Comparison of ENCODE assay signal across 22 cellular contexts in the genomic region with DNA sequence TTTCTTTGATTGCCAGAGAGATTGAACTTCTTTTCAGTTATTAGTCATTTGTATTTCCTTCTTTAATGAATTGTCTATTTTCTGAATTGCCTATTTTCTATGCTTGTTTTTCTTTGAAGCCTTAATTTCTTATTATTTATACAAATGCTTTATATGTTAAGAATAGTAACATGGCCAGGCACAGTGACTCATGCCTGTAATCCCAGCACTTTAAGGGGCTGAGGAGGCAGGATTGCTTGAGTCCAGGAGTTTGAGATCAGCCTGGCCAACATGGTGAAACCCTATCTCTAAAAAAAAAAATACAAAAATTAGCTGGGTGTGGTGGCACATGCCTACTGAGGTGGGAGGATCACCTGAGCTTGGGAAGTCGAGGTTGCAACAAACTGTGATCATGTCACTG. TPM values are rescaled to one million over a fixed set of nuclear protein-coding genes. Genes with fewer than 3 reads are reported as not detected.
DNase-seq lines count a peak whose midpoint lies in the region; ATAC-seq and TF ChIP-seq lines count a peak whose summit lies in the region.
"Had no signal": no experiment of that assay in that cellular context is flagged by ENCODE, and none has a peak within 500 bp of the region (broad histone marks: within the 10 kb centered on the region; RNA-seq: fewer than 3 reads in every experiment).

No MANE protein-coding gene starts in this region.

- no peak for TF ChIP-seq POLR2A in tibial nerve (IDR thresholded peaks at IDR 0.05)

- H3K9ac ChIP-seq in smooth muscle cell (ENCODE audit: low read depth) = no peak overlapping the region
- H3K9ac ChIP-seq: BLaER1 had no signal

- H3K27ac ChIP-seq in HEK293 (ENCODE audit: extremely low read depth, low read depth, low read length) (no peak overlapping the region), smooth muscle cell (ENCODE audit: low read depth) (peak overlapping the region; percentile 1), tibial nerve (no peak overlapping the region)
- H3K27ac ChIP-seq: BLaER1, Peyer's patch had no signal

- H3F3A ChIP-seq in smooth muscle cell (ENCODE audit: low read depth) = no peaks in the 10 kb centered on the region

- no peak overlapping the region for H3K4me2 ChIP-seq in smooth muscle cell
- H3K4me2 ChIP-seq: BLaER1 had no signal

- H2AFZ ChIP-seq in smooth muscle cell (ENCODE audit: low read depth) = no peak overlapping the region

- WGBS in smooth muscle cell (ENCODE audit: low lambda C conversion rate) = 68% methylated on average over 1 of the region's 1 CpG
- WGBS in tibial nerve, 2 donors = 78 to 88% methylated on average over 1 of the region's 1 CpG

- H3K9me3 ChIP-seq in HEK293 (ENCODE audit: control insufficient read depth, insufficient read depth, low read depth, low read length) = no peaks in the 10 kb centered on the region
- H3K9me3 ChIP-seq in MG63 = no peaks in the 10 kb centered on the region
- no peaks in the 10 kb centered on the region for H3K9me3 ChIP-seq in smooth muscle cell (replicated peaks; ENCODE audit: low read depth)
- H3K9me3 ChIP-seq in tibial nerve = no peaks in the 10 kb centered on the region
- H3K9me3 ChIP-seq: BLaER1, Peyer's patch had no signal

- POLR2A ChIA-PET in HEK293 (lab: Yijun Ruan, JAX) = no interaction called here

- no peaks in the 10 kb centered on the region for H3K27me3 ChIP-seq in MG63
- H3K27me3 ChIP-seq in smooth muscle cell (ENCODE audit: low read depth) = no peaks in the 10 kb centered on the region
- no peaks in the 10 kb centered on the region for H3K27me3 ChIP-seq in tibial nerve
- H3K27me3 ChIP-seq: BLaER1, Peyer's patch had no signal

- H3K4me3 ChIP-seq in HEK293 (ENCODE audit: low read depth, low read length) (no peak overlapping the region), MG63 (no peak overlapping the region), smooth muscle cell (no peak overlapping the region), tibial nerve (no peak overlapping the region)
- H3K4me3 ChIP-seq: BLaER1, GM12878, Peyer's patch had no signal

- no peak for ATAC-seq in omental fat pad (ENCODE audit: low FRiP score)
- ATAC-seq in GM18511 (IDR thresholded peaks at IDR 0.05; ENCODE audit: unreplicated experiment) = no peak
- ATAC-seq: GM12878, HCT116 had no signal

- no peak for TF ChIP-seq CTCF in HEK293 (tag by site-specific recombination; IDR thresholded peaks at IDR 0.05)
- TF ChIP-seq CTCF in smooth muscle cell (IDR thresholded peaks at IDR 0.05; ENCODE audit: borderline replicate concordance, insufficient read depth, poor library complexity, severe bottlenecking) = no peak
- no peak for TF ChIP-seq CTCF in omental fat pad (IDR thresholded peaks at IDR 0.05)
- TF ChIP-seq CTCF in tibial nerve (IDR thresholded peaks at IDR 0.05) = no peak

- no peaks in the 10 kb centered on the region for H3K79me2 ChIP-seq in smooth muscle cell (ENCODE audit: low read depth)

- TF ChIP-seq EP300 in tibial nerve (IDR thresholded peaks at IDR 0.05) = no peak

- no peaks in the 10 kb centered on the region for H3K36me3 ChIP-seq in HEK293 (ENCODE audit: control insufficient read depth in 2 of 2, insufficient read depth in 1 of 2, low read length in 2 of 2)
- no peaks in the 10 kb centered on the region for H3K36me3 ChIP-seq in MG63
- no peaks in the 10 kb centered on the region for H3K36me3 ChIP-seq in smooth muscle cell (ENCODE audit: low read depth)
- no peaks in the 10 kb centered on the region for H3K36me3 ChIP-seq in tibial nerve
- H3K36me3 ChIP-seq: BLaER1, Peyer's patch had no signal

- DNase-seq in MG63 (peak; percentile 50), fibroblast of peridontal ligament (ENCODE audit: extremely low read depth) (peak; percentile 43), smooth muscle cell (lab: John Stamatoyannopoulos, UW; ENCODE audit: unreplicated experiment) (no peak), omental fat pad (ENCODE audit: low spot score) (no peak), tibial nerve (ENCODE audit: low spot score in 2 of 2) (no peak)
- DNase-seq: CD4-positive, alpha-beta T cell; COR-L47; DMS79; GOT3; NCI-H1092 treated with DMSO at 0.1 percent for 48 hours; NCI-H1436 treated with DMSO at 0.1 percent for 48 hours; NCI-H1930; NCI-H345; NCI-H524; NCI-H774; NK-92 treated with Interleukin-12 subunit alpha and Interleukin-12 subunit beta, amount 100 ng/mL, for 24 hours; Peyer's patch had no signal

- H4K20me1 ChIP-seq in smooth muscle cell (ENCODE audit: low read depth) = no peaks in the 10 kb centered on the region

- CTCF ChIA-PET in HEK293 (lab: Yijun Ruan, JAX) = interaction anchor here (0.6 to 1.8 kb wide), 3 partner anchors 32 to 660 kb away, joined by 3 to 5 read pairs (median 3); no protein-coding TSS in a partner anchor

- H3K4me1 ChIP-seq in HEK293 (ENCODE audit: control insufficient read depth, insufficient read depth, low read length) (peaks cover 5% of the 10 kb centered on the region; the same call in 1 of the 2 replicates), smooth muscle cell (ENCODE audit: low read depth) (no peaks in the 10 kb centered on the region), tibial nerve (peaks cover 0 to 5% (median 0%) of the 10 kb centered on the region in 4 donors)
- H3K4me1 ChIP-seq: BLaER1 had no signal

TF ChIP-seq in HEK293, 187 proteins besides CTCF, POLR2A, EP300 and RAD21:
- TF ChIP-seq ZNF335 (tag by site-specific recombination; conservative IDR thresholded peaks at IDR 0.05) = 0 out of 2 replicates have a peak, but pooled peaks have one; percentile 14
- no peak for TF ChIP-seq ZNF280D (tag by site-specific recombination; IDR thresholded peaks at IDR 0.05)

RNA-seq across cellular contexts. Expression of gene RAB11FIP5, which starts 4.7 kb away (rescaled TPM):
- total RNA-seq in MG63 (2014; rRNA removed; shearing (Covaris generic); ENCODE audit: low replicate concordance) = 25.8 and 43.8 TPM in 2 replicates
- 23.3 and 24.3 TPM in 2 replicates for total RNA-seq in smooth muscle cell
- polyA plus RNA-seq in smooth muscle cell = 31.3 and 32.0 TPM in 2 replicates
- 10 to 100 TPM; 16.6 to 40.1 (median 20.7) TPM for total RNA-seq in omental fat pad
- total RNA-seq in tibial nerve = 10 to 100 TPM; 35.7 to 40.4 (median 39.4) TPM

RNA-seq across cellular contexts. Expression of gene SFXN5, which starts 45.9 kb away (rescaled TPM):
- 2.4 and 6.2 TPM in 2 replicates for total RNA-seq in MG63 (2014; rRNA removed; shearing (Covaris generic); ENCODE audit: low replicate concordance)
- total RNA-seq in smooth muscle cell (6.9 and 8.8 TPM in 2 replicates), omental fat pad (10 to 100 TPM in 2 of 4 donors, 1 to 10 TPM in 2; 5.1 to 15.6 (median 9.4) TPM), tibial nerve (10 to 100 TPM; 13.8 to 58.1 (median 21.7) TPM)
- polyA plus RNA-seq in smooth muscle cell = 8.3 and 19.2 TPM in 2 replicates

Comparison
In these comparisons a context has a peak if more than half of its experiments do, and no peak if none do; other contexts are left out.
1. DNase-seq: peak in MG63 (single experiment) and fibroblast of peridontal ligament (single experiment); none in smooth muscle cell (single experiment), omental fat pad (single experiment) and tibial nerve (0 of 2).